ENCODE assay signal across 8 cellular contexts in the genomic region with DNA sequence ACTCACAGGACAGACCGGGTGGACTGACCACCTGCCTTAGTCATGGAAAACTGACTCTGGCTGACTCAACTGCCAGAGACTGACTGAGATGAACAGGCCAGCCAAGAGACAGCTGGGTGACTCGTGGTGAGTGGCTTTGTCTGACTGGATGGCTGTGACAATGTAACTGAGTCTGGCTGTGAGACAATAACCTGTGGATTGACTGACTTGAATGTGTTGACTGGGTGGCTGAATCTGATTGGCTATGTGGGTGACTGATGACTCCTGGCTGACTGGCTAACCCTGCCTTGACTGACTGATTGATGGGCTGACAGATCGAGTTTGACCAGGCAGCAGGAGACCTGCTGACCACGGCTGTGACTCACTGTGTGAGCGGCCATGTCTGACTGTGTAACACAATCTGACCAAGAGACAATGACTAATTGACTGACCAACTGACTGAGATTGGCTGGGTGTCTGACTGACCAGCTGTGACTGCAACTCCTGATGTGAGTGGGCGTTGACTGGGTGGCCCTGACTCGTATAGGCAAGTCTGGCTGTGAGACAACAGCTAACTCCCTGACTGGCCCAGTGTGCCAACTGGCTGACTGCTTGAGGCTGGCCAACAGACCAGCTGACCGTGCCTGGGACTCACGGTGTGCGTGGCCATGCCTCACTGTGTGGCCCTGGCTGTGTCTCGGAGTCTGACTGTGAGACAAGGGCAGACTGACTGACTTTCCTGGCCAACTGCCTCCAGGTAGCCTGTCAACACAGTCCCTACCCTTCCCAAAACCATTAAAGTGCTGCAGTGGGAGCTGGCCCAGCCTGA.
A peak's percentile ranks its signal among the peaks of the same experiment; 100 is the strongest.
DNase-seq lines count a peak whose midpoint lies in the region; ATAC-seq and TF ChIP-seq lines count a peak whose summit lies in the region.

No MANE protein-coding gene starts in this region.

- H3K4me3 ChIP-seq in left lung = no peak overlapping the region

- no peaks in the 10 kb centered on the region for H3K9me3 Mint-ChIP-seq in stimulated activated effector memory CD8-positive, alpha-beta T cell treated with anti-CD3 and anti-CD28 coated beads, Interleukin-12 subunit alpha, Interleukin-12 subunit beta, amount 100 ng/mL, for 72 hours

- intact Hi-C loops in left lung (cut with DNase I) = no loop called here

- peaks cover 5% of the 10 kb centered on the region for H3K36me3 Mint-ChIP-seq in stimulated activated effector memory CD8-positive, alpha-beta T cell treated with anti-CD3 and anti-CD28 coated beads, Interleukin-12 subunit alpha, Interleukin-12 subunit beta, amount 100 ng/mL, for 72 hours

- H3K27ac ChIP-seq in left lung = peak overlapping the region in 1 of 2 donors; percentile 37

- H3K9me3 ChIP-seq in left lung = no peaks in the 10 kb centered on the region

- no peak overlapping the region for H3K4me3 Mint-ChIP-seq in stimulated activated effector memory CD8-positive, alpha-beta T cell treated with anti-CD3 and anti-CD28 coated beads, Interleukin-12 subunit alpha, Interleukin-12 subunit beta, amount 100 ng/mL, for 72 hours

- peak; percentile 86 for DNase-seq in ELF-1 (ENCODE audit: low read depth, low spot score)
- peak; percentile 99 for DNase-seq in LHCN-M2 (ENCODE audit: low read depth)
- DNase-seq in amniotic epithelial cell (ENCODE audit: low read depth) = peak; percentile 97
- DNase-seq in left lung = peak in 1 of 2 donors; percentile 43
- peak in 1 of 2 donors; percentile 32 for DNase-seq in stimulated activated effector memory CD8-positive, alpha-beta T cell treated with anti-CD3 and anti-CD28 coated beads, Interleukin-12 subunit alpha, Interleukin-12 subunit beta, amount 100 ng/mL, for 72 hours (ENCODE audit: low spot score in 2 of 2)

- H3K4me1 Mint-ChIP-seq in stimulated activated effector memory CD8-positive, alpha-beta T cell treated with anti-CD3 and anti-CD28 coated beads, Interleukin-12 subunit alpha, Interleukin-12 subunit beta, amount 100 ng/mL, for 72 hours = peaks cover 19% of the 10 kb centered on the region

- ATAC-seq in left lung (peak; percentile 53), GM21529 (IDR thresholded peaks at IDR 0.05; ENCODE audit: unreplicated experiment) (no peak), GM19351 (IDR thresholded peaks at IDR 0.05; ENCODE audit: unreplicated experiment) (no peak), HG03457 (IDR thresholded peaks at IDR 0.05; ENCODE audit: unreplicated experiment) (no peak)
- peak; percentile 88 for ATAC-seq in stimulated activated effector memory CD8-positive, alpha-beta T cell treated with anti-CD3 and anti-CD28 coated beads, Interleukin-12 subunit alpha, Interleukin-12 subunit beta, amount 100 ng/mL, for 72 hours

- peaks cover 8 to 18% of the 10 kb centered on the region in 2 donors for H3K4me1 ChIP-seq in left lung

- no peaks in the 10 kb centered on the region for H3K36me3 ChIP-seq in left lung

- TF ChIP-seq CTCF in left lung (IDR thresholded peaks at IDR 0.05) = no peak

- H3K27ac Mint-ChIP-seq in stimulated activated effector memory CD8-positive, alpha-beta T cell treated with anti-CD3 and anti-CD28 coated beads, Interleukin-12 subunit alpha, Interleukin-12 subunit beta, amount 100 ng/mL, for 72 hours = no peak overlapping the region

- H3K27me3 ChIP-seq in left lung = no peaks in the 10 kb centered on the region

Comparison
In these comparisons a context has a peak if more than half of its experiments do, and no peak if none do; other contexts are left out.
1. ATAC-seq: peak in left lung (single experiment) and stimulated activated effector memory CD8-positive, alpha-beta T cell treated with anti-CD3 and anti-CD28 coated beads, Interleukin-12 subunit alpha, Interleukin-12 subunit beta, amount 100 ng/mL, for 72 hours (single experiment); none in GM21529 (single experiment), GM19351 (single experiment) and HG03457 (single experiment).